Comparison of ENCODE assay signal across 29 cellular contexts in genomic region chr17:31819578-31819977, GRCh38.
"Had no signal": no experiment of that assay in that cellular context is flagged by ENCODE, and none has a peak within 500 bp of the region (broad histone marks: within the 10 kb centered on the region; RNA-seq: fewer than 3 reads in every experiment).

No MANE protein-coding gene starts in this region.

- ATAC-seq: activated naive CD4-positive, alpha-beta T cell treated with anti-CD3 and anti-CD28 coated beads, Interleukin-2, amount 50 U/mL, for 72 hours; activated T-cell treated with anti-CD3 and anti-CD28 coated beads, Interleukin-2, amount 50 U/mL, for 72 hours; effector memory CD8-positive, alpha-beta T cell; foreskin keratinocyte; gastrocnemius medialis; heart left ventricle had no signal

- H3K27me3 ChIP-seq: ascending aorta, breast epithelium, esophagus muscularis mucosa, foreskin keratinocyte, gastrocnemius medialis, heart left ventricle had no signal

- DNase-seq: activated CD4-positive, alpha-beta memory T cell treated with anti-CD3 and anti-CD28 coated beads, Interleukin-2, amount 10 ng/mL, durations not matched to agents 7 days and 5 days; activated CD4-positive, alpha-beta T cell treated with anti-CD3 and anti-CD28 coated beads for 1 hour; activated CD4-positive, alpha-beta T cell treated with anti-CD3 and anti-CD28 coated beads for 4 hours; activated CD4-positive, alpha-beta T cell treated with anti-CD3 and anti-CD28 coated beads, Interleukin-2, amount 10 ng/mL, durations not matched to agents 7 days and 5 days; activated CD4-positive, alpha-beta T cell treated with anti-CD3 and anti-CD28 coated beads, Interleukin-2, amount 50 U/mL, for 4 hours; activated CD8-positive, alpha-beta memory T cell treated with anti-CD3 and anti-CD28 coated beads, Interleukin-2, amount 50 U/mL, for 48 hours; activated gamma-delta T cell; activated naive CD4-positive, alpha-beta T cell; activated naive CD4-positive, alpha-beta T cell treated with anti-CD3 and anti-CD28 coated beads, Interleukin-2, amount 10 ng/mL, durations not matched to agents 7 days and 5 days; activated naive CD8-positive, alpha-beta T cell treated with anti-CD3 and anti-CD28 coated beads, Interleukin-2, amount 10 ng/mL, durations not matched to agents 7 days and 5 days; activated T-cell treated with anti-CD3 and anti-CD28 coated beads for 4 hours; activated T-cell treated with anti-CD3 and anti-CD28 coated beads, Interleukin-2, amount 50 U/mL, for 24 hours; activated T-cell treated with anti-CD3 and anti-CD28 coated beads, Interleukin-2, amount 50 U/mL, for 72 hours; caudate nucleus; cortex of kidney; dermis blood vessel endothelial cell; effector CD4-positive, alpha-beta T cell; effector memory CD8-positive, alpha-beta T cell; erythroblast; foreskin keratinocyte; gastrocnemius medialis; glutamatergic neuron; heart left ventricle; T-helper 2 cell had no signal

- H3K4me1 ChIP-seq: breast epithelium, esophagus muscularis mucosa, foreskin keratinocyte, gastrocnemius medialis, heart left ventricle had no signal

- H3K36me3 ChIP-seq: ascending aorta, breast epithelium, esophagus muscularis mucosa, gastrocnemius medialis, heart left ventricle had no signal

- H3K9me3 ChIP-seq: ascending aorta, breast epithelium, esophagus muscularis mucosa, gastrocnemius medialis, heart left ventricle had no signal

- H3K4me3 ChIP-seq: ascending aorta, breast epithelium, esophagus muscularis mucosa, gastrocnemius medialis, heart left ventricle had no signal

- FAIRE-seq: colon had no signal

- H3K27ac ChIP-seq: ascending aorta, breast epithelium, esophagus muscularis mucosa, foreskin keratinocyte, gastrocnemius medialis, heart left ventricle had no signal
